In genomic region chr10:4839353-4839752, GRCh38 we compare ENCODE assay signal across 18 cellular contexts.
"Had no signal": no experiment of that assay in that cellular context is flagged by ENCODE, and none has a peak within 500 bp of the region (broad histone marks: within the 10 kb centered on the region; RNA-seq: fewer than 3 reads in every experiment).

No MANE protein-coding gene starts in this region.

- DNase-seq: activated CD4-positive, alpha-beta T cell treated with anti-CD3 and anti-CD28 coated beads, Interleukin-2, amount 10 ng/mL, durations not matched to agents 7 days and 5 days; activated T-cell treated with anti-CD3 and anti-CD28 coated beads for 4 hours; amniotic stem cell; body of pancreas; cerebellar nuclear complex; esophagus squamous epithelium; foreskin keratinocyte; left cardiac atrium; mucosa of descending colon; natural killer cell; occipital lobe; psoas muscle; stimulated activated CD4-positive, alpha-beta T cell treated with anti-CD3 and anti-CD28 coated beads, Interleukin-2, amount 100 ng/mL, for 48 hours; stimulated activated naive CD8-positive, alpha-beta T cell treated with anti-CD3 and anti-CD28 coated beads, Interleukin-15, Interleukin-2, amounts not matched to agents 100 U/mL and 50 U/mL, for 24 hours; upper lobe of right lung had no signal

- H3K4me3 Mint-ChIP-seq: activated CD4-positive, alpha-beta T cell treated with anti-CD3 and anti-CD28 coated beads, Interleukin-2, amount 10 ng/mL, durations not matched to agents 7 days and 5 days; natural killer cell; T-helper 1 cell treated with Interleukin-12 subunit alpha and Interleukin-12 subunit beta and Interleukin-4 antibody, amounts not matched to agents 30 μg/mL and 1 μg/mL, for 36 hours had no signal

- H3K27ac Mint-ChIP-seq: activated CD4-positive, alpha-beta T cell treated with anti-CD3 and anti-CD28 coated beads, Interleukin-2, amount 10 ng/mL, durations not matched to agents 7 days and 5 days; activated naive CD4-positive, alpha-beta T cell treated with anti-CD3 and anti-CD28 coated beads, Interleukin-2, amount 50 U/mL, for 72 hours; natural killer cell; T-helper 1 cell treated with Interleukin-12 subunit alpha and Interleukin-12 subunit beta and Interleukin-4 antibody, amounts not matched to agents 30 μg/mL and 1 μg/mL, for 36 hours had no signal

- H3K27me3 ChIP-seq: body of pancreas, esophagus squamous epithelium, foreskin keratinocyte, suprapubic skin, upper lobe of right lung had no signal

- ATAC-seq: activated naive CD4-positive, alpha-beta T cell treated with anti-CD3 and anti-CD28 coated beads, Interleukin-2, amount 50 U/mL, for 72 hours; body of pancreas; foreskin keratinocyte; left cardiac atrium; mucosa of descending colon; natural killer cell; psoas muscle; stimulated activated naive CD8-positive, alpha-beta T cell treated with anti-CD3 and anti-CD28 coated beads, Interleukin-15, Interleukin-2, amounts not matched to agents 100 U/mL and 50 U/mL, for 24 hours; upper lobe of right lung had no signal

- H3K36me3 Mint-ChIP-seq: activated naive CD4-positive, alpha-beta T cell treated with anti-CD3 and anti-CD28 coated beads, Interleukin-2, amount 50 U/mL, for 72 hours; natural killer cell had no signal

- H3K9me3 Mint-ChIP-seq: activated CD4-positive, alpha-beta T cell treated with anti-CD3 and anti-CD28 coated beads, Interleukin-2, amount 10 ng/mL, durations not matched to agents 7 days and 5 days; activated naive CD4-positive, alpha-beta T cell treated with anti-CD3 and anti-CD28 coated beads, Interleukin-2, amount 50 U/mL, for 72 hours; natural killer cell; T-helper 1 cell treated with Interleukin-12 subunit alpha and Interleukin-12 subunit beta and Interleukin-4 antibody, amounts not matched to agents 30 μg/mL and 1 μg/mL, for 36 hours had no signal

- H3K27ac ChIP-seq: body of pancreas, esophagus squamous epithelium, foreskin keratinocyte, psoas muscle, suprapubic skin, upper lobe of right lung had no signal

- H3K4me1 Mint-ChIP-seq: natural killer cell had no signal

- H3K27me3 Mint-ChIP-seq: activated CD4-positive, alpha-beta T cell treated with anti-CD3 and anti-CD28 coated beads, Interleukin-2, amount 10 ng/mL, durations not matched to agents 7 days and 5 days had no signal

- H3K4me1 ChIP-seq: esophagus squamous epithelium, foreskin keratinocyte, psoas muscle, suprapubic skin, upper lobe of right lung had no signal

- H3K4me3 ChIP-seq: body of pancreas, esophagus squamous epithelium, mucosa of descending colon, psoas muscle, suprapubic skin, upper lobe of right lung had no signal

- H3K9me3 ChIP-seq: body of pancreas, esophagus squamous epithelium, mucosa of descending colon, psoas muscle, suprapubic skin, upper lobe of right lung had no signal
